27 cellular contexts compared by ENCODE assay signal in genomic region chr2:177676636-177677035, GRCh38.
"Had no signal": no experiment of that assay in that cellular context is flagged by ENCODE, and none has a peak within 500 bp of the region (broad histone marks: within the 10 kb centered on the region; RNA-seq: fewer than 3 reads in every experiment).

No MANE protein-coding gene starts in this region.

- H3K27ac ChIP-seq: left lung, neutrophil, parathyroid adenoma, right atrium auricular region, right lobe of liver, tibial nerve, vagina had no signal

- H3K79me2 ChIP-seq: parathyroid adenoma had no signal

- H3K4me2 ChIP-seq: smooth muscle cell had no signal

- H3K9ac ChIP-seq: parathyroid adenoma had no signal

- H3K9me3 ChIP-seq: left lung, mucosa of descending colon, neutrophil, right atrium auricular region, right lobe of liver, tibial nerve, vagina had no signal

- H3K27ac Mint-ChIP-seq: immature natural killer cell; naive thymus-derived CD4-positive, alpha-beta T cell; natural killer cell treated with Interleukin-12 subunit alpha and Interleukin-12 subunit beta and Interleukin-15 and Interleukin-18, amount 100 ng/mL, for 72 hours; stimulated activated memory B cell treated with anti-CD40 and anti-IgM and Interleukin-4, amounts not matched to agents 10 μg/mL and 1 μg/mL and 100 μg/mL, for 72 hours; stimulated activated naive CD8-positive, alpha-beta T cell treated with anti-CD3 and anti-CD28 coated beads, Interleukin-15, amount 100 ng/mL, for 72 hours; type B pancreatic cell had no signal

- H3K36me3 Mint-ChIP-seq: immature natural killer cell; naive thymus-derived CD4-positive, alpha-beta T cell; natural killer cell treated with Interleukin-12 subunit alpha and Interleukin-12 subunit beta and Interleukin-15 and Interleukin-18, amount 100 ng/mL, for 72 hours; stimulated activated memory B cell treated with anti-CD40 and anti-IgM and Interleukin-4, amounts not matched to agents 10 μg/mL and 1 μg/mL and 100 μg/mL, for 72 hours had no signal

- H3K4me1 ChIP-seq: left lung, right lobe of liver, vagina had no signal

- H3K9me3 Mint-ChIP-seq: immature natural killer cell; naive thymus-derived CD4-positive, alpha-beta T cell; natural killer cell treated with Interleukin-12 subunit alpha and Interleukin-12 subunit beta and Interleukin-15 and Interleukin-18, amount 100 ng/mL, for 72 hours; neural crest cell; stimulated activated memory B cell treated with anti-CD40 and anti-IgM and Interleukin-4, amounts not matched to agents 10 μg/mL and 1 μg/mL and 100 μg/mL, for 72 hours; stimulated activated naive CD8-positive, alpha-beta T cell treated with anti-CD3 and anti-CD28 coated beads, Interleukin-15, amount 100 ng/mL, for 72 hours had no signal

- H3K4me3 Mint-ChIP-seq: immature natural killer cell; naive thymus-derived CD4-positive, alpha-beta T cell; natural killer cell treated with Interleukin-12 subunit alpha and Interleukin-12 subunit beta and Interleukin-15 and Interleukin-18, amount 100 ng/mL, for 72 hours; stimulated activated memory B cell treated with anti-CD40 and anti-IgM and Interleukin-4, amounts not matched to agents 10 μg/mL and 1 μg/mL and 100 μg/mL, for 72 hours; stimulated activated naive CD8-positive, alpha-beta T cell treated with anti-CD3 and anti-CD28 coated beads, Interleukin-15, amount 100 ng/mL, for 72 hours; type B pancreatic cell had no signal

- H3K27me3 ChIP-seq: right atrium auricular region, right lobe of liver, tibial nerve, vagina had no signal

- H2AFZ ChIP-seq: parathyroid adenoma had no signal

- H3K4me1 Mint-ChIP-seq: immature natural killer cell; stimulated activated memory B cell treated with anti-CD40 and anti-IgM and Interleukin-4, amounts not matched to agents 10 μg/mL and 1 μg/mL and 100 μg/mL, for 72 hours had no signal

- DNase-seq: hippocampal formation; immature natural killer cell; kidney; left colon; midbrain; mucosa of descending colon; naive thymus-derived CD4-positive, alpha-beta T cell; occipital lobe; right lobe of liver; stimulated activated CD4-positive, alpha-beta T cell treated with anti-CD3 and anti-CD28 coated beads, Interleukin-1b, Interleukin-23, amount 100 ng/mL, for 48 hours; stimulated activated CD4-positive, alpha-beta T cell treated with anti-CD3 and anti-CD28 coated beads, Interleukin-2, amount 100 ng/mL, for 48 hours; stimulated activated CD4-positive, alpha-beta T cell treated with anti-CD3 and anti-CD28 coated beads, Interleukin-4, amount 100 ng/mL, for 4 hours; stimulated activated CD8-positive, alpha-beta memory T cell treated with anti-CD3 and anti-CD28 coated beads, Interleukin-4, amount 100 ng/mL, for 48 hours; stimulated activated naive CD4-positive, alpha-beta T cell treated with Interleukin-2 at 50 U/mL for 16 hours; stimulated activated naive CD8-positive, alpha-beta T cell treated with anti-CD3 and anti-CD28 coated beads, Interleukin-15, amount 100 ng/mL, for 72 hours had no signal

- H3K36me3 ChIP-seq: left lung, neutrophil, right atrium auricular region, right lobe of liver, tibial nerve, vagina had no signal

- H3K27me3 Mint-ChIP-seq: stimulated activated memory B cell treated with anti-CD40 and anti-IgM and Interleukin-4, amounts not matched to agents 10 μg/mL and 1 μg/mL and 100 μg/mL, for 72 hours had no signal

- ATAC-seq: left colon; left lung; mucosa of descending colon; naive thymus-derived CD4-positive, alpha-beta T cell; natural killer cell treated with Interleukin-12 subunit alpha and Interleukin-12 subunit beta and Interleukin-15 and Interleukin-18, amount 100 ng/mL, for 72 hours; right lobe of liver; stimulated activated memory B cell treated with anti-CD40 and anti-IgM and Interleukin-4, amounts not matched to agents 10 μg/mL and 1 μg/mL and 100 μg/mL, for 72 hours; stimulated activated naive CD8-positive, alpha-beta T cell treated with anti-CD3 and anti-CD28 coated beads, Interleukin-15, amount 100 ng/mL, for 72 hours had no signal

- H3K4me3 ChIP-seq: left lung, lung, mucosa of descending colon, right atrium auricular region, right lobe of liver, smooth muscle cell, tibial nerve, vagina had no signal
